Comparison of ENCODE assay signal across 8 cellular contexts in the genomic region with DNA sequence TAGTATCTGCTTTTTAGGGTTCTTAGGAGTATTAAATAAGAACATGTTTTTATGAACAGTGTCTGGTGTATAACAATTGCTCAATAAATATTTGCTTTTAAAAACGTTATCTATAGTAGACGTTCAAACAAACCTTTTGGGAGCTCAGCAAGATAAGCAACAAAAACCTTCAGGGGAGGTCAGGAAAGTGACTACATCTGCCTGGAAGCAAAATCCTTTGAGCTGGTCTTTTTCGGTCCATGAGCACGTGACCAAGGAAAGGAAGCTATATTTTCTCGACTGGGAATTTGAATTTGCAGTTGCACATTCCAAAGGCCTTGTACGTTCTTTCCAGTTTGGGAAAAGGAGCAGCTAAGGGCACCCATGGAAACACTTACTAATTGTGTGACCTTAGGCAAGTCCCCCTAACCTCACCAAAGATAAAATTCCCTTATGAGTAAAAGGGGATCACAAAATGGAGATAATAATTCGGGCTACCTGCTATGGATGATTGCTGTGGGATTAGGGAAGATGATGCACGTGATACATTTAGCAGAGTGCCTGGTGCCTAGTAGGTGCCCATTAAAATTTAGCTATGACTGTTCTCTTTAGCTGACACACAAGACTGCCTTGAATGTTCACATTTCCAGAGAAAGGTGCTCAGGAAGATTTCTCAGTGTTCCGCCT. TPM values are rescaled to one million over a fixed set of nuclear protein-coding genes. Genes with fewer than 3 reads are reported as not detected.
DNase-seq lines count a peak whose midpoint lies in the region; ATAC-seq, FAIRE-seq and TF ChIP-seq lines count a peak whose summit lies in the region.

No MANE protein-coding gene starts in this region.

- no peaks in the 10 kb centered on the region for H3K27me3 Mint-ChIP-seq in activated CD4-positive, alpha-beta memory T cell treated with anti-CD3 and anti-CD28 coated beads, Interleukin-2, amount 10 ng/mL, durations not matched to agents 7 days and 5 days
- H3K27me3 Mint-ChIP-seq in endothelial cell (ENCODE audit: unreplicated experiment) = no peaks in the 10 kb centered on the region

- no peaks in the 10 kb centered on the region for H3K9me3 ChIP-seq in A549
- no peaks in the 10 kb centered on the region for H3K9me3 ChIP-seq in kidney (ENCODE audit: control insufficient read depth in 1 of 2, low read length in 2 of 2)

- H3K4me3 ChIP-seq in A549 = no peak overlapping the region
- peak overlapping the region; percentile 2 to 42 for H3K4me3 ChIP-seq in kidney (ENCODE audit: low read length in 2 of 2)

- H3K4me2 ChIP-seq in A549 = peak overlapping the region; percentile 66

- no peak for TF ChIP-seq EP300 in A549 (IDR thresholded peaks at IDR 0.05)

- H3K36me3 Mint-ChIP-seq in activated CD4-positive, alpha-beta memory T cell treated with anti-CD3 and anti-CD28 coated beads, Interleukin-2, amount 10 ng/mL, durations not matched to agents 7 days and 5 days (ENCODE audit: low read depth) = peaks cover 24% of the 10 kb centered on the region
- no peaks in the 10 kb centered on the region for H3K36me3 Mint-ChIP-seq in endothelial cell (ENCODE audit: low read depth, unreplicated experiment)

- peaks cover 69% of the 10 kb centered on the region for H3K4me1 Mint-ChIP-seq in activated CD4-positive, alpha-beta memory T cell treated with anti-CD3 and anti-CD28 coated beads, Interleukin-2, amount 10 ng/mL, durations not matched to agents 7 days and 5 days
- H3K4me1 Mint-ChIP-seq in endothelial cell (ENCODE audit: unreplicated experiment) = peaks cover 27% of the 10 kb centered on the region

- H3K9me3 Mint-ChIP-seq in activated CD4-positive, alpha-beta memory T cell treated with anti-CD3 and anti-CD28 coated beads, Interleukin-2, amount 10 ng/mL, durations not matched to agents 7 days and 5 days = no peaks in the 10 kb centered on the region
- no peaks in the 10 kb centered on the region for H3K9me3 Mint-ChIP-seq in endothelial cell (ENCODE audit: unreplicated experiment)

- TF ChIP-seq CTCF in A549 (IDR thresholded peaks at IDR 0.05) (no peak), kidney (IDR thresholded peaks at IDR 0.05; ENCODE audit: borderline replicate concordance, extremely low read depth, insufficient read depth) (no peak), endothelial cell (IDR thresholded peaks at IDR 0.05; ENCODE audit: unreplicated experiment) (no peak)

- intact Hi-C loops in kidney (cut with DNase I) = no loop called here

- FAIRE-seq in A549 (lab: Jason Lieb, UNC) (no peak), kidney (lab: Jason Lieb, UNC) (no peak)

- 58% methylated on average over 9 of the region's 9 CpGs for WGBS in A549 (ENCODE audit: missing lambda C conversion rate)

- H3K4me1 ChIP-seq in A549 = peaks cover 17% of the 10 kb centered on the region
- H3K4me1 ChIP-seq in kidney (ENCODE audit: control insufficient read depth in 1 of 2, insufficient read depth in 1 of 2, low read depth in 1 of 2, low read length in 2 of 2) = peaks cover 0 to 2% of the 10 kb centered on the region in 2 donors

- DNase-seq in A549 (ENCODE audit: low read depth in 1 of 2, low spot score in 1 of 2) (peak in 1 of 2 experiments; percentile 3), kidney (no peak), NCI-H2227 (lab: John Stamatoyannopoulos, UW; ENCODE audit: unreplicated experiment) (no peak), NCI-H82 (lab: John Stamatoyannopoulos, UW) (no peak), endothelial cell (ENCODE audit: low spot score) (no peak), NK-92 (lab: John Stamatoyannopoulos, UW; ENCODE audit: unreplicated experiment) (no peak)
- DNase-seq in activated CD4-positive, alpha-beta memory T cell treated with anti-CD3 and anti-CD28 coated beads, Interleukin-2, amount 10 ng/mL, durations not matched to agents 7 days and 5 days = no peak

- H3K36me3 ChIP-seq in kidney (ENCODE audit: control insufficient read depth in 1 of 2, insufficient read depth in 2 of 2, low read length in 2 of 2) = no peaks in the 10 kb centered on the region

- CTCF ChIA-PET in A549 (lab: Yijun Ruan, JAX) = interaction anchor here (0.8 to 6.1 kb wide), 4 partner anchors 8 to 49 kb away, joined by 3 to 49 read pairs (median 4); no protein-coding TSS in a partner anchor
- CTCF ChIA-PET in activated CD4-positive, alpha-beta memory T cell treated with anti-CD3 and anti-CD28 coated beads, Interleukin-2, amount 10 ng/mL, durations not matched to agents 7 days and 5 days (lab: Charles Lee) = interaction anchor here (0.9 to 9.6 kb wide), 9 partner anchors 11 to 48 kb away, joined by 3 to 185 read pairs (median 5); partner anchors contain the start of gene SLU7

- H3K4me3 Mint-ChIP-seq in activated CD4-positive, alpha-beta memory T cell treated with anti-CD3 and anti-CD28 coated beads, Interleukin-2, amount 10 ng/mL, durations not matched to agents 7 days and 5 days = peak overlapping the region; percentile 99
- H3K4me3 Mint-ChIP-seq in endothelial cell (ENCODE audit: unreplicated experiment) = no peak overlapping the region

- H3K27ac Mint-ChIP-seq in activated CD4-positive, alpha-beta memory T cell treated with anti-CD3 and anti-CD28 coated beads, Interleukin-2, amount 10 ng/mL, durations not matched to agents 7 days and 5 days = peak overlapping the region; percentile 99
- no peak overlapping the region for H3K27ac Mint-ChIP-seq in endothelial cell (ENCODE audit: unreplicated experiment)

- no peak; a peak in 1 of 6 replicates for ATAC-seq in A549
- peak; percentile 9 for ATAC-seq in GM21723 (IDR thresholded peaks at IDR 0.05; ENCODE audit: unreplicated experiment)

- TF ChIP-seq RAD21 in A549 (conservative IDR thresholded peaks at IDR 0.05 in 1 of 2, IDR thresholded peaks at IDR 0.05 in 1 of 2) = no peak

- TF ChIP-seq POLR2A in A549 (IDR thresholded peaks at IDR 0.05; ENCODE audit: low read length) = no peak

- no peak overlapping the region for H3K9ac ChIP-seq in kidney (ENCODE audit: low read length in 2 of 2)

- no peak overlapping the region for H3K27ac ChIP-seq in A549
- peak overlapping the region in 1 of 2 donors; percentile 43 for H3K27ac ChIP-seq in kidney (ENCODE audit: low read depth in 2 of 2, low read length in 2 of 2)

- POLR2A ChIA-PET in A549 (lab: Yijun Ruan, JAX) = no interaction called here
- POLR2A ChIA-PET in activated CD4-positive, alpha-beta memory T cell treated with anti-CD3 and anti-CD28 coated beads, Interleukin-2, amount 10 ng/mL, durations not matched to agents 7 days and 5 days (lab: Charles Lee) = interaction anchor here (0.8 to 8.1 kb wide), 14 partner anchors 13 to 1259 kb away, joined by 3 to 135 read pairs (median 4); partner anchors contain the start of genes PTTG1 and SLU7

TF ChIP-seq in A549, 52 proteins besides CTCF, POLR2A, EP300 and RAD21:
- TF ChIP-seq FOXS1 (CRISPR knock-in tag; IDR thresholded peaks at IDR 0.05) (no peak), RARB (CRISPR knock-in tag; IDR thresholded peaks at IDR 0.05) (no peak), RCOR1 (IDR thresholded peaks at IDR 0.05; ENCODE audit: low read depth, low read length) (no peak), RNF2 (IDR thresholded peaks at IDR 0.05; ENCODE audit: borderline replicate concordance, low read depth) (no peak), KDM5A (IDR thresholded peaks at IDR 0.05) (no peak), FOSB (CRISPR knock-in tag; IDR thresholded peaks at IDR 0.05) (no peak), CHD4 (IDR thresholded peaks at IDR 0.05; ENCODE audit: borderline replicate concordance) (no peak), ZNF302 (CRISPR knock-in tag; IDR thresholded peaks at IDR 0.05) (no peak), ESRRA (IDR thresholded peaks at IDR 0.05; ENCODE audit: borderline replicate concordance, low read length) (no peak), HOXB13 (CRISPR knock-in tag; IDR thresholded peaks at IDR 0.05; ENCODE audit: low read depth) (no peak), FOSL2 (IDR thresholded peaks at IDR 0.05) (no peak), FOSL2 (CRISPR knock-in tag; IDR thresholded peaks at IDR 0.05) (no peak), CBX2 (IDR thresholded peaks at IDR 0.05; ENCODE audit: borderline replicate concordance, low read depth) (no peak), POLR2AphosphoS2 (conservative IDR thresholded peaks at IDR 0.05; ENCODE audit: low read length) (no peak), HOXA7 (CRISPR knock-in tag; IDR thresholded peaks at IDR 0.05) (no peak), HES2 (IDR thresholded peaks at IDR 0.05) (no peak), NPAS2 (CRISPR knock-in tag; IDR thresholded peaks at IDR 0.05; ENCODE audit: borderline replicate concordance) (no peak), PHF8 (IDR thresholded peaks at IDR 0.05; ENCODE audit: borderline replicate concordance, low read depth) (no peak)

RNA-seq across cellular contexts. Expression of gene PTTG1, which starts 45.4 kb away (rescaled TPM):
- polyA plus RNA-seq in A549 (2011; rRNA removed) = 180 and 227 TPM in 2 replicates
- polyA plus RNA-seq in A549 (2012; cell fraction: cytosol; rRNA removed) = 337 and 460 TPM in 2 replicates
- 109 and 125 TPM in 2 replicates for polyA plus RNA-seq in A549 (2012; cell fraction: nucleus; rRNA removed)
- 195 to 226 TPM (median 222 TPM) in 3 replicates for polyA plus RNA-seq in A549 (2017; fragmentation: RNase III; extraction: RNeasy Plus Mini Kit Qiagen cat#74134 plus additional on column Dnase treatment)
- polyA minus RNA-seq in A549 (2011; rRNA and poly(A)+ RNA removed) = 40.3 and 40.9 TPM in 2 replicates
- 100 to 1,000 TPM; 223 to 226 TPM for total RNA-seq in activated CD4-positive, alpha-beta memory T cell treated with anti-CD3 and anti-CD28 coated beads, Interleukin-2, amount 10 ng/mL, durations not matched to agents 7 days and 5 days
- total RNA-seq in kidney = 2.5 TPM
- polyA plus RNA-seq in kidney (ENCODE audit: insufficient read depth, low read depth, low replicate concordance) = 4.4 TPM
- 25.1 TPM for total RNA-seq in endothelial cell (ENCODE audit: unreplicated experiment)

RNA-seq across cellular contexts. Expression of gene SLU7, which starts 48.1 kb away (rescaled TPM):
- polyA plus RNA-seq in A549 (2011; rRNA removed) (49.0 and 67.0 TPM in 2 replicates), A549 (2017; fragmentation: RNase III; extraction: RNeasy Plus Mini Kit Qiagen cat#74134 plus additional on column Dnase treatment) (68.9 to 80.0 TPM (median 75.5 TPM) in 3 replicates), kidney (ENCODE audit: insufficient read depth, low read depth, low replicate concordance) (41.7 TPM)
- 9.8 and 19.1 TPM in 2 replicates for polyA plus RNA-seq in A549 (2012; cell fraction: cytosol; rRNA removed)
- 7.3 and 16.3 TPM in 2 replicates for polyA plus RNA-seq in A549 (2012; cell fraction: nucleus; rRNA removed)
- polyA minus RNA-seq in A549 (2011; rRNA and poly(A)+ RNA removed) = 9.0 and 9.3 TPM in 2 replicates
- total RNA-seq in activated CD4-positive, alpha-beta memory T cell treated with anti-CD3 and anti-CD28 coated beads, Interleukin-2, amount 10 ng/mL, durations not matched to agents 7 days and 5 days = 10 to 100 TPM; 65.5 to 72.7 TPM
- total RNA-seq in kidney (56.9 TPM), endothelial cell (ENCODE audit: unreplicated experiment) (53.1 TPM)
